Comparison of ENCODE assay signal across 12 cellular contexts in the genomic region with DNA sequence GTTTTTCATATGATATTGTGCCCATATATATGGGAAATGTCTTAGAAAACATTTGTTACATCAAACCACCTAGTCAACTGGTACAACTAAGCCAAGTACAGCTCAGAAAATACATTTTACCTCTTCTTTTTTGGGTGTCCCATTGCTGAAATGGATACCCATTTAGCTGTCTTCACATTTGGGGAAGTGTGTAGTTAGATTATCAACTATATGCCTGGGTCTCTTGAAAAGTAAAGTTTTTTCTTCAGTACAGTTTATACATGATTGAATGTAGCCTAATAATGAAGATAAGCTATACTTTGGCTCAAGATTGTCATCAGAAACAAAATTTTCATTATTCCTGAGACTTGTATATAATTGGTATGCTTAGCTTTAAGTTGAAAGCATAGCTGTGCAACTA. TPM values are rescaled to one million over a fixed set of nuclear protein-coding genes. Genes with fewer than 3 reads are reported as not detected.
A peak's percentile ranks its signal among the peaks of the same experiment; 100 is the strongest.
DNase-seq lines count a peak whose midpoint lies in the region; ATAC-seq and TF ChIP-seq lines count a peak whose summit lies in the region.
"Had no signal": no experiment of that assay in that cellular context is flagged by ENCODE, and none has a peak within 500 bp of the region (broad histone marks: within the 10 kb centered on the region; RNA-seq: fewer than 3 reads in every experiment).

No MANE protein-coding gene starts in this region.

- H3K4me3 ChIP-seq in OCI-LY7 (ENCODE audit: low read depth, low read length, poor library complexity, severe bottlenecking) (peak overlapping the region; percentile 93), endocrine pancreas (ENCODE audit: control insufficient read depth, insufficient read depth, low read length) (peak overlapping the region; percentile 93)

- no peak overlapping the region for H2AFZ ChIP-seq in OCI-LY7 (ENCODE audit: low read length)

- H3K27ac ChIP-seq in OCI-LY7 (ENCODE audit: low read depth, low read length, poor library complexity, severe bottlenecking), result no peak overlapping the region

- no peaks in the 10 kb centered on the region for H3K36me3 Mint-ChIP-seq in activated naive CD4-positive, alpha-beta T cell treated with anti-CD3 and anti-CD28 coated beads, Interleukin-2, amount 50 U/mL, for 24 hours
- peaks cover 0 to 14% of the 10 kb centered on the region in 2 donors for H3K36me3 Mint-ChIP-seq in activated naive CD4-positive, alpha-beta T cell treated with anti-CD3 and anti-CD28 coated beads, Interleukin-2, amount 50 U/mL, for 72 hours
- H3K36me3 Mint-ChIP-seq in stimulated activated naive B cell treated with anti-CD40 and anti-IgM and Interleukin-4, amounts not matched to agents 10 μg/mL and 1 μg/mL and 100 μg/mL, for 72 hours, result peaks cover 2 to 9% of the 10 kb centered on the region in 2 donors

- POLR2A ChIA-PET in OCI-LY7 (lab: Charles Lee), result interaction anchor here (0.6 kb wide), 1 partner anchor 42 kb away, joined by 3 read pairs; no protein-coding TSS in a partner anchor

- H3K4me2 ChIP-seq in OCI-LY7 (ENCODE audit: low read length), result peak overlapping the region; percentile 88

- H3K9me3 Mint-ChIP-seq in activated naive CD4-positive, alpha-beta T cell treated with anti-CD3 and anti-CD28 coated beads, Interleukin-2, amount 50 U/mL, for 24 hours, result no peaks in the 10 kb centered on the region
- no peaks in the 10 kb centered on the region for H3K9me3 Mint-ChIP-seq in activated naive CD4-positive, alpha-beta T cell treated with anti-CD3 and anti-CD28 coated beads, Interleukin-2, amount 50 U/mL, for 72 hours
- H3K9me3 Mint-ChIP-seq in stimulated activated naive B cell treated with anti-CD40 and anti-IgM and Interleukin-4, amounts not matched to agents 10 μg/mL and 1 μg/mL and 100 μg/mL, for 72 hours, result no peaks in the 10 kb centered on the region

- H3K4me1 ChIP-seq in OCI-LY7 (ENCODE audit: insufficient read depth, low read length, poor library complexity, severe bottlenecking) (peaks cover 46% of the 10 kb centered on the region), endocrine pancreas (ENCODE audit: control insufficient read depth, insufficient read depth, low read length) (peaks cover 20% of the 10 kb centered on the region)
- H3K4me1 ChIP-seq: BE2C had no signal

- H3K9me2 ChIP-seq in OCI-LY7 (ENCODE audit: insufficient read depth, low read length), result no peaks in the 10 kb centered on the region

- H4K20me1 ChIP-seq in OCI-LY7 (ENCODE audit: insufficient read depth, low read length), result peaks cover 5% of the 10 kb centered on the region; the same call in 1 of the 2 replicates

- CTCF ChIA-PET in OCI-LY7 (lab: Charles Lee; ENCODE audit: unreplicated experiment), result no interaction called here

- no TSS peak for BruUV-seq in OCI-LY7 (replicated peaks; lab: Mats Ljungman, UMichigan)

- no peaks in the 10 kb centered on the region for H3K36me3 ChIP-seq in OCI-LY7 (ENCODE audit: insufficient read depth, low read length)
- no peaks in the 10 kb centered on the region for H3K36me3 ChIP-seq in endocrine pancreas (ENCODE audit: control insufficient read depth, insufficient read depth, low read length)
- H3K36me3 ChIP-seq: BE2C had no signal

- no peak for TF ChIP-seq CTCF in OCI-LY7 (conservative IDR thresholded peaks at IDR 0.05; ENCODE audit: low read length)

- H3K27me3 ChIP-seq in endocrine pancreas (ENCODE audit: control insufficient read depth, insufficient read depth, low read length), result no peaks in the 10 kb centered on the region
- H3K27me3 ChIP-seq: BE2C had no signal

- no peaks in the 10 kb centered on the region for H3K27me3 Mint-ChIP-seq in activated naive CD4-positive, alpha-beta T cell treated with anti-CD3 and anti-CD28 coated beads, Interleukin-2, amount 50 U/mL, for 24 hours
- H3K27me3 Mint-ChIP-seq in stimulated activated naive B cell treated with anti-CD40 and anti-IgM and Interleukin-4, amounts not matched to agents 10 μg/mL and 1 μg/mL and 100 μg/mL, for 72 hours, result no peaks in the 10 kb centered on the region

- H3K4me3 Mint-ChIP-seq in activated naive CD4-positive, alpha-beta T cell treated with anti-CD3 and anti-CD28 coated beads, Interleukin-2, amount 50 U/mL, for 24 hours, result peak overlapping the region; percentile 95
- H3K4me3 Mint-ChIP-seq in stimulated activated naive B cell treated with anti-CD40 and anti-IgM and Interleukin-4, amounts not matched to agents 10 μg/mL and 1 μg/mL and 100 μg/mL, for 72 hours, result no peak overlapping the region

- H3K9me3 ChIP-seq in OCI-LY7 (ENCODE audit: low read length) (no peaks in the 10 kb centered on the region), endocrine pancreas (ENCODE audit: control insufficient read depth, low read length) (no peaks in the 10 kb centered on the region)
- H3K9me3 ChIP-seq: BE2C had no signal

- H3K27ac Mint-ChIP-seq in activated naive CD4-positive, alpha-beta T cell treated with anti-CD3 and anti-CD28 coated beads, Interleukin-2, amount 50 U/mL, for 24 hours, result no peak overlapping the region
- H3K27ac Mint-ChIP-seq in activated naive CD4-positive, alpha-beta T cell treated with anti-CD3 and anti-CD28 coated beads, Interleukin-2, amount 50 U/mL, for 72 hours, result peak overlapping the region in 1 of 2 donors; percentile 97
- peak overlapping the region; percentile 25 for H3K27ac Mint-ChIP-seq in stimulated activated naive B cell treated with anti-CD40 and anti-IgM and Interleukin-4, amounts not matched to agents 10 μg/mL and 1 μg/mL and 100 μg/mL, for 72 hours

- intact Hi-C loops in OCI-LY7 (cut with micrococcal nuclease; ENCODE audit: unreplicated experiment), result loop anchor here (10.0 kb wide), 1 partner anchor 452 kb away; a partner anchor contains a TSS

- H3K9ac ChIP-seq in endocrine pancreas (ENCODE audit: control insufficient read depth, insufficient read depth, low read length), result no peak overlapping the region

- peaks cover 68% of the 10 kb centered on the region for H3K79me2 ChIP-seq in OCI-LY7 (ENCODE audit: insufficient read depth, low read depth, low read length)

- ATAC-seq in activated naive CD4-positive, alpha-beta T cell treated with anti-CD3 and anti-CD28 coated beads, Interleukin-2, amount 50 U/mL, for 72 hours, result no peak
- no peak for ATAC-seq in stimulated activated naive B cell treated with anti-CD40 and anti-IgM and Interleukin-4, amounts not matched to agents 10 μg/mL and 1 μg/mL and 100 μg/mL, for 72 hours (replicated peaks)
- no peak for ATAC-seq in GM19023 (IDR thresholded peaks at IDR 0.05; ENCODE audit: unreplicated experiment)

- no peak for DNase-seq in activated naive CD4-positive, alpha-beta T cell treated with anti-CD3 and anti-CD28 coated beads, Interleukin-2, amount 50 U/mL, for 72 hours (ENCODE audit: low spot score in 2 of 2)
- DNase-seq in OCI-LY7 (ENCODE audit: low spot score), result no peak
- no peak for DNase-seq in stimulated activated naive B cell treated with anti-CD40 and anti-IgM and Interleukin-4, amounts not matched to agents 10 μg/mL and 1 μg/mL and 100 μg/mL, for 72 hours
- DNase-seq in cerebellar nuclear complex (lab: John Stamatoyannopoulos, UW), result no peak
- DNase-seq in stimulated activated CD4-positive, alpha-beta T cell treated with anti-CD3 and anti-CD28 coated beads, Interleukin-15, amount 100 ng/mL, for 24 hours, result no peak
- DNase-seq: activated effector memory CD4-positive, alpha-beta T cell treated with Interleukin-2 at 50 U/mL for 16 hours; BE2C; HCEC 1CT; midbrain had no signal

- peaks cover 50% of the 10 kb centered on the region for H3K4me1 Mint-ChIP-seq in activated naive CD4-positive, alpha-beta T cell treated with anti-CD3 and anti-CD28 coated beads, Interleukin-2, amount 50 U/mL, for 24 hours
- H3K4me1 Mint-ChIP-seq in stimulated activated naive B cell treated with anti-CD40 and anti-IgM and Interleukin-4, amounts not matched to agents 10 μg/mL and 1 μg/mL and 100 μg/mL, for 72 hours, result peaks cover 9 to 41% of the 10 kb centered on the region in 2 donors

RNA-seq across cellular contexts. Expression of a gene that starts 2.0 kb away (rescaled TPM):
- 10 to 100 TPM; 32.9 to 43.6 TPM for total RNA-seq in activated naive CD4-positive, alpha-beta T cell treated with anti-CD3 and anti-CD28 coated beads, Interleukin-2, amount 50 U/mL, for 72 hours
- total RNA-seq in OCI-LY7 (2014; rRNA removed; shearing (Covaris generic)), result 22.5 and 25.1 TPM in 2 replicates
- total RNA-seq in OCI-LY7 (2022), result 38.4 and 42.0 TPM in 2 replicates

RNA-seq across cellular contexts. Expression of a gene that starts 49.9 kb away (rescaled TPM):
- total RNA-seq in activated naive CD4-positive, alpha-beta T cell treated with anti-CD3 and anti-CD28 coated beads, Interleukin-2, amount 50 U/mL, for 72 hours, result 10 to 100 TPM; 31.6 to 35.4 TPM
- total RNA-seq in OCI-LY7 (2014; rRNA removed; shearing (Covaris generic)), result 5.8 and 8.1 TPM in 2 replicates
- 20.6 and 20.9 TPM in 2 replicates for total RNA-seq in OCI-LY7 (2022)
